1 cellular context compared by ENCODE assay signal in genomic region chr19:46998445-46999142, GRCh38.
TF ChIP-seq lines count a peak whose summit lies in the region.

No MANE protein-coding gene starts in this region.

TF ChIP-seq in HepG2, 621 proteins besides CTCF, POLR2A, EP300 and RAD21:
- TF ChIP-seq RBM22 (optimal IDR thresholded peaks at IDR 0.05; ENCODE audit: low read length): peak; percentile 34
- TF ChIP-seq HOXA5 (CRISPR knock-in tag; IDR thresholded peaks at IDR 0.05): no peak
TF ChIP-seq in HepG2: peak in this region for 1.
